17 cellular contexts compared by ENCODE assay signal in genomic region chrX:41421071-41421729, GRCh38. TPM values are rescaled to one million over a fixed set of nuclear protein-coding genes. Genes with fewer than 3 reads are reported as not detected.
A peak's percentile ranks its signal among the peaks of the same experiment; 100 is the strongest.
DNase-seq lines count a peak whose midpoint lies in the region; ATAC-seq, FAIRE-seq and TF ChIP-seq lines count a peak whose summit lies in the region.
"Had no signal": no experiment of that assay in that cellular context is flagged by ENCODE, and none has a peak within 500 bp of the region (broad histone marks: within the 10 kb centered on the region; RNA-seq: fewer than 3 reads in every experiment).

No MANE protein-coding gene starts in this region.

- WGBS in small intestine, 3 donors: 48 to 61% (median 57%) methylated on average over 12 of the region's 12 CpGs

- H3K27ac Mint-ChIP-seq in activated naive CD4-positive, alpha-beta T cell treated with anti-CD3 and anti-CD28 coated beads, Interleukin-2, amount 50 U/mL, for 24 hours: no peak overlapping the region
- H3K27ac Mint-ChIP-seq in stimulated activated memory B cell treated with anti-CD40 and anti-IgM and Interleukin-4, amounts not matched to agents 10 μg/mL and 1 μg/mL and 100 μg/mL, for 72 hours: no peak overlapping the region

- FAIRE-seq in small intestine (lab: Jason Lieb, UNC): no peak
- FAIRE-seq: frontal cortex, K562 had no signal

- H3K9me3 ChIP-seq in skeletal muscle tissue (ENCODE audit: control insufficient read depth in 3 of 3, low read length in 3 of 3): no peaks in the 10 kb centered on the region
- no peaks in the 10 kb centered on the region for H3K9me3 ChIP-seq in small intestine (ENCODE audit: control insufficient read depth, low read depth)
- H3K9me3 ChIP-seq: BLaER1 had no signal

- H3K9ac ChIP-seq in skeletal muscle tissue (ENCODE audit: low read depth in 1 of 3, low read length in 3 of 3): no peak overlapping the region
- H3K9ac ChIP-seq: BLaER1 had no signal

- peak overlapping the region; percentile 39 for H3K4me3 Mint-ChIP-seq in activated naive CD4-positive, alpha-beta T cell treated with anti-CD3 and anti-CD28 coated beads, Interleukin-2, amount 50 U/mL, for 24 hours
- H3K4me3 Mint-ChIP-seq in stimulated activated memory B cell treated with anti-CD40 and anti-IgM and Interleukin-4, amounts not matched to agents 10 μg/mL and 1 μg/mL and 100 μg/mL, for 72 hours: no peak overlapping the region

- H3K27me3 ChIP-seq in skeletal muscle tissue (ENCODE audit: control insufficient read depth in 3 of 3, insufficient read depth in 3 of 3, low read length in 3 of 3): no peaks in the 10 kb centered on the region
- no peaks in the 10 kb centered on the region for H3K27me3 ChIP-seq in small intestine (ENCODE audit: control insufficient read depth in 2 of 2, insufficient read depth in 2 of 2, low read length in 2 of 2)
- H3K27me3 ChIP-seq: BLaER1 had no signal

- TF ChIP-seq CTCF in epithelial cell of esophagus (IDR thresholded peaks at IDR 0.05; ENCODE audit: insufficient read depth, low read depth, low read length, missing control alignments): no peak

- no peaks in the 10 kb centered on the region for H3K27me3 Mint-ChIP-seq in activated naive CD4-positive, alpha-beta T cell treated with anti-CD3 and anti-CD28 coated beads, Interleukin-2, amount 50 U/mL, for 24 hours
- no peaks in the 10 kb centered on the region for H3K27me3 Mint-ChIP-seq in stimulated activated memory B cell treated with anti-CD40 and anti-IgM and Interleukin-4, amounts not matched to agents 10 μg/mL and 1 μg/mL and 100 μg/mL, for 72 hours

- no peaks in the 10 kb centered on the region for H3K4me1 ChIP-seq in skeletal muscle tissue (ENCODE audit: control insufficient read depth in 3 of 3, insufficient read depth in 3 of 3, low read length in 3 of 3)
- H3K4me1 ChIP-seq in small intestine (ENCODE audit: control insufficient read depth in 2 of 2, insufficient read depth in 1 of 2, low read depth in 1 of 2, low read length in 1 of 2): no peaks in the 10 kb centered on the region
- H3K4me1 ChIP-seq: BLaER1 had no signal

- H3K4me3 ChIP-seq in epithelial cell of esophagus (ENCODE audit: low read length) (no peak overlapping the region), skeletal muscle tissue (ENCODE audit: low read length in 3 of 3) (peak overlapping the region in 2 of 3 donors; percentile 27 to 48), small intestine (ENCODE audit: low read depth in 1 of 2, low read length in 2 of 2) (no peak overlapping the region)
- H3K4me3 ChIP-seq: BLaER1, K562 had no signal

- H3K36me3 ChIP-seq in skeletal muscle tissue (ENCODE audit: control insufficient read depth in 3 of 3, insufficient read depth in 3 of 3, low read length in 3 of 3) (no peaks in the 10 kb centered on the region), small intestine (ENCODE audit: control insufficient read depth in 2 of 2, insufficient read depth in 2 of 2, low read length in 2 of 2) (no peaks in the 10 kb centered on the region)
- H3K36me3 ChIP-seq: BLaER1 had no signal

- no peaks in the 10 kb centered on the region for H3K9me3 Mint-ChIP-seq in activated naive CD4-positive, alpha-beta T cell treated with anti-CD3 and anti-CD28 coated beads, Interleukin-2, amount 50 U/mL, for 24 hours
- H3K9me3 Mint-ChIP-seq in stimulated activated memory B cell treated with anti-CD40 and anti-IgM and Interleukin-4, amounts not matched to agents 10 μg/mL and 1 μg/mL and 100 μg/mL, for 72 hours: no peaks in the 10 kb centered on the region

- H3K4me1 Mint-ChIP-seq in activated naive CD4-positive, alpha-beta T cell treated with anti-CD3 and anti-CD28 coated beads, Interleukin-2, amount 50 U/mL, for 24 hours: no peaks in the 10 kb centered on the region
- no peaks in the 10 kb centered on the region for H3K4me1 Mint-ChIP-seq in stimulated activated memory B cell treated with anti-CD40 and anti-IgM and Interleukin-4, amounts not matched to agents 10 μg/mL and 1 μg/mL and 100 μg/mL, for 72 hours

- no peaks in the 10 kb centered on the region for H3K36me3 Mint-ChIP-seq in activated naive CD4-positive, alpha-beta T cell treated with anti-CD3 and anti-CD28 coated beads, Interleukin-2, amount 50 U/mL, for 24 hours
- no peaks in the 10 kb centered on the region for H3K36me3 Mint-ChIP-seq in stimulated activated memory B cell treated with anti-CD40 and anti-IgM and Interleukin-4, amounts not matched to agents 10 μg/mL and 1 μg/mL and 100 μg/mL, for 72 hours

- no peak for DNase-seq in activated naive CD4-positive, alpha-beta T cell treated with Interleukin-2 at 50 U/mL for 16 hours
- DNase-seq in NCI-H2171 (lab: John Stamatoyannopoulos, UW): peak; percentile 19
- peak; percentile 34 for DNase-seq in epithelial cell of esophagus (ENCODE audit: low read depth)
- no peak for DNase-seq in stimulated activated naive CD4-positive, alpha-beta T cell (lab: John Stamatoyannopoulos, UW)
- no peak for DNase-seq in small intestine
- DNase-seq: effector CD4-positive, alpha-beta T cell; midbrain; occipital lobe had no signal

- no peak overlapping the region for H3K27ac ChIP-seq in skeletal muscle tissue (ENCODE audit: low read depth, low read length)
- no peak overlapping the region for H3K27ac ChIP-seq in small intestine (ENCODE audit: low read depth in 1 of 2, low read length in 1 of 2)
- H3K27ac ChIP-seq: BLaER1 had no signal

- no peak for ATAC-seq in stimulated activated memory B cell treated with anti-CD40 and anti-IgM and Interleukin-4, amounts not matched to agents 10 μg/mL and 1 μg/mL and 100 μg/mL, for 72 hours
- ATAC-seq: HCT116, K562 had no signal

RNA-seq across cellular contexts. Expression of gene NYX, which starts 25.9 kb away (rescaled TPM):
- total RNA-seq in skeletal muscle tissue: not detected
- under 1 TPM in 1 of 3 donors, not detected in 2; 0.06 TPM for polyA plus RNA-seq in small intestine
- total RNA-seq: frontal cortex, K562, NCI-H460, occipital lobe, subcutaneous adipose tissue had no signal
- polyA plus RNA-seq: K562 had no signal

Comparison
In these comparisons a context has a peak if more than half of its experiments do, and no peak if none do; other contexts are left out.
1. DNase-seq: peak in NCI-H2171 (single experiment) and epithelial cell of esophagus (single experiment); none in activated naive CD4-positive, alpha-beta T cell treated with Interleukin-2 at 50 U/mL for 16 hours (single experiment), stimulated activated naive CD4-positive, alpha-beta T cell (0 of 6) and small intestine (single experiment).
2. H3K4me3 ChIP-seq: peak in skeletal muscle tissue (2 of 3); none in epithelial cell of esophagus (single experiment) and small intestine (0 of 2).